ENCODE assay signal across 1 cellular context in genomic region chr4:89254347-89254746, GRCh38.
A peak's percentile ranks its signal among the peaks of the same experiment; 100 is the strongest.
TF ChIP-seq lines count a peak whose summit lies in the region.

No MANE protein-coding gene starts in this region.

TF ChIP-seq in A549, 52 proteins besides CTCF, POLR2A, EP300 and RAD21:
- peak; percentile 73 for TF ChIP-seq KDM1A (IDR thresholded peaks at IDR 0.05; ENCODE audit: low read depth)
TF ChIP-seq in A549: peak in this region for 1; not testable (repeated sequence) for 51.
